In the genomic region with DNA sequence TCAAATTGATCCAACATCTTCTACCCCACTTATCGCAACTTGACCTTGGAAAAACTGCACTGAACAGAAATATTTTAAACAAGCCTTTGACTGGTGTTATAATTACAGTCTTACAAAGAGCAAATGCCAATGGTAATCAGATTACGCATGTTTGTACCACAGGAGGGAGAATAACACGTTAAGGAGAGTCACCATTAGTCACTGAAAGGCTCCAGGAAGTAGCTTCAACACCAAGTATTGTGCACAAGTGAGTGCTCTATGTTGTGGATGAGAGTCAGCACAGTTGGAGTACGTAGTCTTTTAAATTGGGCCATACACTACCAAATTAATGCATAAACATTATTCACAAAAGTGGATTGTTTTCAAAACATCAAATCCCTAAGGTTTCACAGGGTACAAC, we compare ENCODE assay signal across 28 cellular contexts.
DNase-seq lines count a peak whose midpoint lies in the region; ATAC-seq, FAIRE-seq and TF ChIP-seq lines count a peak whose summit lies in the region.
"Had no signal": no experiment of that assay in that cellular context is flagged by ENCODE, and none has a peak within 500 bp of the region (broad histone marks: within the 10 kb centered on the region; RNA-seq: fewer than 3 reads in every experiment).

No MANE protein-coding gene starts in this region.

- peak; percentile 11 for DNase-seq in NCI-H1436 treated with DMSO at 0.1 percent for 48 hours (lab: John Stamatoyannopoulos, UW)
- DNase-seq in NCI-H1436 (lab: John Stamatoyannopoulos, UW) = no peak
- DNase-seq in NCI-H69 (lab: John Stamatoyannopoulos, UW) = peak; percentile 23
- peak; percentile 16 for DNase-seq in bronchial epithelial cell (ENCODE audit: low read depth)
- peak; percentile 7 for DNase-seq in renal cortical epithelial cell (ENCODE audit: low read depth)
- no peak for DNase-seq in mesenchymal stem cell
- DNase-seq in left colon = no peak
- DNase-seq: activated CD4-positive, alpha-beta T cell treated with anti-CD3 and anti-CD28 coated beads, Interleukin-2, amount 50 U/mL, for 1 hour; activated naive CD4-positive, alpha-beta T cell treated with anti-CD3 and anti-CD28 coated beads, Interleukin-2, amount 50 U/mL, for 16 hours; amniotic stem cell; caudate nucleus; CD4-positive, alpha-beta memory T cell; GF-D8; HFFc6; midbrain; naive thymus-derived CD4-positive, alpha-beta T cell; NCI-H146; NCI-H524; SIG-M5; small intestine; stimulated activated CD4-positive, alpha-beta T cell treated with anti-CD3 and anti-CD28 coated beads, Interleukin-1b, Interleukin-23, amount 100 ng/mL, for 48 hours; stimulated activated CD8-positive, alpha-beta memory T cell treated with anti-CD3 and anti-CD28 coated beads, Interleukin-4, amount 100 ng/mL, for 48 hours; T-helper 9 cell; WERI-Rb-1 had no signal

- no peak overlapping the region for H2BK15ac ChIP-seq in mesenchymal stem cell (ENCODE audit: low read depth, poor library complexity, severe bottlenecking)

- intact Hi-C loops in left colon (cut with DNase I, micrococcal nuclease) = no loop called here

- no peak overlapping the region for H3K9ac ChIP-seq in mesenchymal stem cell (ENCODE audit: low read length)

- H2BK12ac ChIP-seq in mesenchymal stem cell (ENCODE audit: low read length in 2 of 2) = no peak overlapping the region

- H2AK5ac ChIP-seq in mesenchymal stem cell (ENCODE audit: low read length, severe bottlenecking) = no peak overlapping the region

- H3K18ac ChIP-seq in mesenchymal stem cell (ENCODE audit: low read depth in 1 of 2, low read length in 2 of 2) = no peak overlapping the region

- no peak overlapping the region for H3K4ac ChIP-seq in mesenchymal stem cell (ENCODE audit: low read depth in 1 of 2, low read length in 2 of 2)

- H2BK5ac ChIP-seq in mesenchymal stem cell (ENCODE audit: low read depth, low read length, poor library complexity, severe bottlenecking) = no peak overlapping the region

- H2AFZ ChIP-seq in mesenchymal stem cell (ENCODE audit: low read depth, low read length) = no peak overlapping the region

- H2BK120ac ChIP-seq in mesenchymal stem cell (ENCODE audit: low read depth, low read length) = no peak overlapping the region

- H3K9me3 ChIP-seq in mesenchymal stem cell (ENCODE audit: control insufficient read depth, low read length) = no peaks in the 10 kb centered on the region
- H3K9me3 ChIP-seq: tibial nerve had no signal

- H3K23ac ChIP-seq in mesenchymal stem cell (ENCODE audit: low read length in 2 of 2) = no peak overlapping the region

- H3K14ac ChIP-seq in mesenchymal stem cell (ENCODE audit: low read length in 2 of 2) = no peak overlapping the region

- H3K36me3 ChIP-seq in bronchial epithelial cell (ENCODE audit: control insufficient read depth, insufficient read depth, low read length) (no peaks in the 10 kb centered on the region), mesenchymal stem cell (ENCODE audit: control insufficient read depth in 1 of 2, insufficient read depth in 2 of 2, low read depth in 1 of 2, low read length in 2 of 2) (no peaks in the 10 kb centered on the region)
- H3K36me3 ChIP-seq: tibial nerve, WERI-Rb-1 had no signal

- no peak for FAIRE-seq in bronchial epithelial cell (lab: Jason Lieb, UNC)
- FAIRE-seq: A204.1, small intestine had no signal

- ATAC-seq in HG02870 (IDR thresholded peaks at IDR 0.05; ENCODE audit: unreplicated experiment) = no peak
- ATAC-seq in left colon = no peak
- ATAC-seq: activated T-helper 17 cell treated with anti-CD3 and anti-CD28 coated beads, Interleukin-2, amount 50 U/mL, for 72 hours; naive thymus-derived CD4-positive, alpha-beta T cell had no signal

- H3K27ac ChIP-seq in mesenchymal stem cell (ENCODE audit: low read length, poor library complexity, severe bottlenecking) = no peak overlapping the region
- H3K27ac ChIP-seq: tibial nerve, WERI-Rb-1 had no signal

- H3K4me3 ChIP-seq in bronchial epithelial cell (ENCODE audit: low read depth, low read length) (no peak overlapping the region), mesenchymal stem cell (ENCODE audit: insufficient read depth in 1 of 2, low read depth in 1 of 2, low read length in 2 of 2) (no peak overlapping the region)
- H3K4me3 ChIP-seq: tibial nerve had no signal

- no peaks in the 10 kb centered on the region for H3K27me3 ChIP-seq in bronchial epithelial cell (ENCODE audit: control insufficient read depth, insufficient read depth, low read length)
- H3K27me3 ChIP-seq in mesenchymal stem cell (ENCODE audit: control insufficient read depth in 1 of 2, insufficient read depth in 1 of 2, low read length in 2 of 2) = no peaks in the 10 kb centered on the region
- H3K27me3 ChIP-seq: tibial nerve had no signal

- no peak for TF ChIP-seq CTCF in bronchial epithelial cell (IDR thresholded peaks at IDR 0.05; ENCODE audit: insufficient read depth, low read length, severe bottlenecking)

- no peaks in the 10 kb centered on the region for H3K4me1 ChIP-seq in mesenchymal stem cell (ENCODE audit: control insufficient read depth, insufficient read depth, low read depth, low read length)
- H3K4me1 ChIP-seq: tibial nerve had no signal

- H3K4me2 ChIP-seq in mesenchymal stem cell (ENCODE audit: low read length, poor library complexity, severe bottlenecking) = no peak overlapping the region

- H3K79me1 ChIP-seq in mesenchymal stem cell (replicated peaks; ENCODE audit: low read length, poor library complexity, severe bottlenecking) = no peaks in the 10 kb centered on the region

- H4K8ac ChIP-seq in mesenchymal stem cell (ENCODE audit: low read length) = no peak overlapping the region

- 50% methylated on average over 2 of the region's 4 CpGs for WGBS in mesenchymal stem cell

- H4K91ac ChIP-seq in mesenchymal stem cell (ENCODE audit: low read length) = no peak overlapping the region

Comparison
In these comparisons a context has a peak if more than half of its experiments do, and no peak if none do; other contexts are left out.
1. DNase-seq: peak in NCI-H1436 treated with DMSO at 0.1 percent for 48 hours (single experiment), NCI-H69 (single experiment), bronchial epithelial cell (single experiment) and renal cortical epithelial cell (single experiment); none in NCI-H1436 (single experiment), mesenchymal stem cell (single experiment) and left colon (0 of 2).